ENCODE assay signal across 8 cellular contexts in genomic region chr17:32875904-32876413, GRCh38. TPM values are rescaled to one million over a fixed set of nuclear protein-coding genes. Genes with fewer than 3 reads are reported as not detected.
DNase-seq lines count a peak whose midpoint lies in the region; ATAC-seq, FAIRE-seq and TF ChIP-seq lines count a peak whose summit lies in the region.

No MANE protein-coding gene starts in this region.

- TF ChIP-seq POLR2A in prostate gland (IDR thresholded peaks at IDR 0.05) = no peak

- H3K4me3 ChIP-seq in prostate gland = peak overlapping the region; percentile 87 to 97

- peak overlapping the region; percentile 95 to 97 for H3K27ac ChIP-seq in prostate gland

- no peaks in the 10 kb centered on the region for H3K9me3 ChIP-seq in prostate gland

- no peaks in the 10 kb centered on the region for H3K27me3 ChIP-seq in prostate gland (replicated peaks; ENCODE audit: insufficient read depth)

- H3K4me1 ChIP-seq in prostate gland (replicated peaks) = no peaks in the 10 kb centered on the region

- no peaks in the 10 kb centered on the region for H3K36me3 ChIP-seq in prostate gland

- DNase-seq in GM18507 (ENCODE audit: extremely low spot score, insufficient read length, low read depth) (no peak), SK-N-DZ (ENCODE audit: low spot score) (peak; percentile 35), fibroblast of peridontal ligament (ENCODE audit: extremely low read depth) (peak; percentile 29), prostate gland (ENCODE audit: low spot score) (no peak), SKM-1 treated with dmso at 0.1 percent for 144 hours (lab: John Stamatoyannopoulos, UW; ENCODE audit: unreplicated experiment) (no peak), NCI-H128 (lab: John Stamatoyannopoulos, UW; ENCODE audit: unreplicated experiment) (no peak), activated gamma-delta T cell (lab: John Stamatoyannopoulos, UW) (no peak)

- ATAC-seq in activated CD4-positive, CD25-positive, alpha-beta regulatory T cell treated with anti-CD3 and anti-CD28 coated beads, Interleukin-2, amount 50 U/mL, for 24 hours = no peak

- WGBS in prostate gland = 1% methylated on average over 15 of the region's 15 CpGs

- intact Hi-C loops in prostate gland (cut with DNase I) = loop anchor here (2.0 to 5.0 kb wide), 2 partner anchors 93 to 389 kb away; partner anchors contain the start of gene CDK5R1

- peak; percentile 21 for FAIRE-seq in GM18507 (lab: Jason Lieb, UNC)

- no peak for TF ChIP-seq CTCF in prostate gland (IDR thresholded peaks at IDR 0.05)

RNA-seq across cellular contexts. Expression of gene MYO1D, which starts 1.0 kb away (rescaled TPM):
- polyA plus RNA-seq in SK-N-DZ (2014; cell fraction: cytosol; rRNA removed) = 11.0 and 13.4 TPM in 2 replicates
- polyA plus RNA-seq in SK-N-DZ (2014; cell fraction: nucleus; rRNA removed) = 11.4 and 13.4 TPM in 2 replicates
- 10 to 100 TPM; 44.2 to 45.2 TPM for total RNA-seq in prostate gland

RNA-seq across cellular contexts. Expression of gene TMEM98, which starts 52.0 kb away (rescaled TPM):
- polyA plus RNA-seq in SK-N-DZ (2014; cell fraction: cytosol; rRNA removed) = 177 and 208 TPM in 2 replicates
- 111 and 142 TPM in 2 replicates for polyA plus RNA-seq in SK-N-DZ (2014; cell fraction: nucleus; rRNA removed)
- 100 to 1,000 TPM in 1 of 2 donors, 10 to 100 TPM in 1; 98.3 to 206 TPM for total RNA-seq in prostate gland

Comparison
In these comparisons a context has a peak if more than half of its experiments do, and no peak if none do; other contexts are left out.
1. DNase-seq: peak in SK-N-DZ (single experiment) and fibroblast of peridontal ligament (single experiment); none in GM18507 (single experiment), prostate gland (single experiment), SKM-1 treated with dmso at 0.1 percent for 144 hours (single experiment), NCI-H128 (single experiment) and activated gamma-delta T cell (single experiment).